In genomic region chr3:127535106-127535785, GRCh38 we compare ENCODE assay signal across 25 cellular contexts. TPM values are rescaled to one million over a fixed set of nuclear protein-coding genes. Genes with fewer than 3 reads are reported as not detected.
DNase-seq lines count a peak whose midpoint lies in the region; ATAC-seq and TF ChIP-seq lines count a peak whose summit lies in the region.
"Had no signal": no experiment of that assay in that cellular context is flagged by ENCODE, and none has a peak within 500 bp of the region (broad histone marks: within the 10 kb centered on the region; RNA-seq: fewer than 3 reads in every experiment).

No MANE protein-coding gene starts in this region.

- no peak overlapping the region for H3K4me3 ChIP-seq in BLaER1 treated with 17β-estradiol and CSF1 and Interleukin-3, amounts not matched to agents 10 nM and 100 nM
- no peak overlapping the region for H3K4me3 ChIP-seq in stomach
- H3K4me3 ChIP-seq: GM23248, HAP-1, K562 had no signal

- no peaks in the 10 kb centered on the region for H3K36me3 Mint-ChIP-seq in WTC11
- H3K36me3 Mint-ChIP-seq: CD4-positive, alpha-beta memory T cell had no signal

- peaks cover 32 to 87% (median 66%) of the 10 kb centered on the region in 10 experiments for H3K4me1 ChIP-seq in BLaER1 treated with 17β-estradiol and CSF1 and Interleukin-3, amounts not matched to agents 10 nM and 100 nM
- H3K4me1 ChIP-seq in stomach: peaks cover 0 to 16% (median 0%) of the 10 kb centered on the region in 4 donors
- H3K4me1 ChIP-seq: HAP-1 had no signal

- H4K20me1 ChIP-seq in BLaER1 treated with 17β-estradiol and CSF1 and Interleukin-3, amounts not matched to agents 10 nM and 100 nM: peaks cover 0 to 12% (median 0%) of the 10 kb centered on the region in 11 experiments; a peak in 2 of 22 replicates

- H3K36me3 ChIP-seq in BLaER1 treated with 17β-estradiol and CSF1 and Interleukin-3, amounts not matched to agents 10 nM and 100 nM: no peaks in the 10 kb centered on the region
- H3K36me3 ChIP-seq in stomach: no peaks in the 10 kb centered on the region
- H3K36me3 ChIP-seq: HAP-1 had no signal

- no peak overlapping the region for H3K27ac Mint-ChIP-seq in WTC11
- H3K27ac Mint-ChIP-seq: CD4-positive, alpha-beta memory T cell; HFFc6 had no signal

- H3K27me3 ChIP-seq in BLaER1 treated with 17β-estradiol and CSF1 and Interleukin-3, amounts not matched to agents 10 nM and 100 nM: no peaks in the 10 kb centered on the region
- H3K27me3 ChIP-seq in stomach: no peaks in the 10 kb centered on the region

- WGBS in stomach, 5 donors: 74 to 94% (median 88%) methylated on average over 12 of the region's 12 CpGs

- no peak for TF ChIP-seq POLR2A in stomach (IDR thresholded peaks at IDR 0.05)

- no peak overlapping the region for H3K4me3 Mint-ChIP-seq in WTC11
- H3K4me3 Mint-ChIP-seq: CD4-positive, alpha-beta memory T cell; HFFc6 had no signal

- TF ChIP-seq EP300 in stomach (IDR thresholded peaks at IDR 0.05): no peak

- intact Hi-C loops in stomach (cut with DNase I; ENCODE audit: low total_unique reads): no loop called here

- H3K27ac ChIP-seq in BLaER1 treated with 17β-estradiol and CSF1 and Interleukin-3, amounts not matched to agents 10 nM and 100 nM: peak overlapping the region in 3 of 11 experiments; percentile 60 to 73 (median 71); a peak in 3 of 22 replicates
- H3K27ac ChIP-seq in temporal lobe (ENCODE audit: low read depth, low read length): peak overlapping the region; percentile 61
- H3K27ac ChIP-seq in stomach: no peak overlapping the region
- H3K27ac ChIP-seq: GM23248 had no signal

- H3K9ac ChIP-seq in BLaER1 treated with 17β-estradiol and CSF1 and Interleukin-3, amounts not matched to agents 10 nM and 100 nM: no peak overlapping the region
- H3K9ac ChIP-seq: GM23248, SK-N-SH had no signal

- no peak for DNase-seq in WTC11 (ENCODE audit: low spot score)
- peak; percentile 60 for DNase-seq in mesenteric fat pad (ENCODE audit: low spot score)
- no peak for DNase-seq in stomach
- DNase-seq in GM19240 (ENCODE audit: insufficient read length, low spot score): no peak
- no peak for DNase-seq in amygdala (lab: John Stamatoyannopoulos, UW)
- DNase-seq: C1 segment of cervical spinal cord; CD4-positive, alpha-beta memory T cell; DMS53; GM23248; HFFc6; Kasumi-1; MV-4-11; NCI-H1105; NCI-H1436 treated with DMSO at 0.1 percent for 48 hours; NCI-H187 treated with DMSO at 0.1 percent for 48 hours; NCI-H2107; NCI-H524; NCI-H748 treated with DMSO at 0.1 percent for 48 hours; NK-92 treated with Interleukin-12 subunit alpha and Interleukin-12 subunit beta, amount 100 ng/mL, for 24 hours; PC-3; SK-N-SH had no signal

- peaks cover 13% of the 10 kb centered on the region for H3K4me1 Mint-ChIP-seq in WTC11

- no peaks in the 10 kb centered on the region for H3K9me3 ChIP-seq in BLaER1 treated with 17β-estradiol and CSF1 and Interleukin-3, amounts not matched to agents 10 nM and 100 nM (replicated peaks in 1 of 11)
- no peaks in the 10 kb centered on the region for H3K9me3 ChIP-seq in stomach
- H3K9me3 ChIP-seq: HAP-1, SK-N-SH had no signal

- TF ChIP-seq CTCF in WTC11 (IDR thresholded peaks at IDR 0.05): no peak
- no peak for TF ChIP-seq CTCF in stomach (IDR thresholded peaks at IDR 0.05)

- no peaks in the 10 kb centered on the region for H3K27me3 Mint-ChIP-seq in WTC11 (ENCODE audit: low read depth)

- no peaks in the 10 kb centered on the region for H3K9me3 Mint-ChIP-seq in WTC11
- H3K9me3 Mint-ChIP-seq: CD4-positive, alpha-beta memory T cell; HFFc6 had no signal

- 0 out of 2 replicates have a peak, but pooled peaks have one; percentile 15 for ATAC-seq in WTC11
- ATAC-seq: K562, PC-3 had no signal

- H3K4me2 ChIP-seq in BLaER1 treated with 17β-estradiol and CSF1 and Interleukin-3, amounts not matched to agents 10 nM and 100 nM: peak overlapping the region in 8 of 11 experiments; percentile 77 to 99 (median 94); a peak in 16 of 22 replicates
- H3K4me2 ChIP-seq: SK-N-SH had no signal

- CTCF ChIA-PET in WTC11 (lab: Charles Lee): interaction anchor here (0.8 to 3.4 kb wide), 4 partner anchors 9 to 56 kb away, joined by 3 to 23 read pairs (median 6); no protein-coding TSS in a partner anchor

- POLR2A ChIA-PET in WTC11 (lab: Charles Lee): no interaction called here

TF ChIP-seq in WTC11, 78 proteins besides CTCF, POLR2A, EP300 and RAD21:
- no peak for TF ChIP-seq ZNF416 (CRISPR knock-in tag; IDR thresholded peaks at IDR 0.05)
- TF ChIP-seq TEAD1 (CRISPR knock-in tag; IDR thresholded peaks at IDR 0.05): no peak
- no peak for TF ChIP-seq CREB1 (CRISPR knock-in tag; IDR thresholded peaks at IDR 0.05)
- TF ChIP-seq CBFB (CRISPR knock-in tag; IDR thresholded peaks at IDR 0.05; ENCODE audit: low read depth): no peak
- TF ChIP-seq ZNF425 (CRISPR knock-in tag; conservative IDR thresholded peaks at IDR 0.05): no peak
- TF ChIP-seq, protein P1, sequence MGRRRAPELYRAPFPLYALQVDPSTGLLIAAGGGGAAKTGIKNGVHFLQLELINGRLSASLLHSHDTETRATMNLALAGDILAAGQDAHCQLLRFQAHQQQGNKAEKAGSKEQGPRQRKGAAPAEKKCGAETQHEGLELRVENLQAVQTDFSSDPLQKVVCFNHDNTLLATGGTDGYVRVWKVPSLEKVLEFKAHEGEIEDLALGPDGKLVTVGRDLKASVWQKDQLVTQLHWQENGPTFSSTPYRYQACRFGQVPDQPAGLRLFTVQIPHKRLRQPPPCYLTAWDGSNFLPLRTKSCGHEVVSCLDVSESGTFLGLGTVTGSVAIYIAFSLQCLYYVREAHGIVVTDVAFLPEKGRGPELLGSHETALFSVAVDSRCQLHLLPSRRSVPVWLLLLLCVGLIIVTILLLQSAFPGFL (CRISPR knock-in tag; IDR thresholded peaks at IDR 0.05; ENCODE audit: borderline replicate concordance): no peak
- no peak for TF ChIP-seq FOXP4 (CRISPR knock-in tag; IDR thresholded peaks at IDR 0.05)
- TF ChIP-seq ERG (CRISPR knock-in tag; IDR thresholded peaks at IDR 0.05): no peak
- no peak for TF ChIP-seq JAZF1 (CRISPR knock-in tag; IDR thresholded peaks at IDR 0.05)
- no peak for TF ChIP-seq ELF4 (CRISPR knock-in tag; IDR thresholded peaks at IDR 0.05; ENCODE audit: low read depth)
- TF ChIP-seq, protein P2, sequence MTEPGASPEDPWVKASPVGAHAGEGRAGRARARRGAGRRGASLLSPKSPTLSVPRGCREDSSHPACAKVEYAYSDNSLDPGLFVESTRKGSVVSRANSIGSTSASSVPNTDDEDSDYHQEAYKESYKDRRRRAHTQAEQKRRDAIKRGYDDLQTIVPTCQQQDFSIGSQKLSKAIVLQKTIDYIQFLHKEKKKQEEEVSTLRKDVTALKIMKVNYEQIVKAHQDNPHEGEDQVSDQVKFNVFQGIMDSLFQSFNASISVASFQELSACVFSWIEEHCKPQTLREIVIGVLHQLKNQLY (CRISPR knock-in tag; IDR thresholded peaks at IDR 0.05): no peak
TF ChIP-seq in WTC11: peak in this region for 0.

RNA-seq across cellular contexts. Expression of gene TPRA1, which starts 55.3 kb away (rescaled TPM):
- total RNA-seq in WTC11 (2021) (20.3 to 24.2 TPM (median 22.0 TPM) in 3 replicates), mesenteric fat pad (24.6 TPM), temporal lobe (9.6 TPM), stomach (10 to 100 TPM; 12.8 to 46.4 (median 25.8) TPM)
- polyA plus RNA-seq in stomach: 10 to 100 TPM; 10.1 to 22.9 (median 14.6) TPM
